In the genomic region with DNA sequence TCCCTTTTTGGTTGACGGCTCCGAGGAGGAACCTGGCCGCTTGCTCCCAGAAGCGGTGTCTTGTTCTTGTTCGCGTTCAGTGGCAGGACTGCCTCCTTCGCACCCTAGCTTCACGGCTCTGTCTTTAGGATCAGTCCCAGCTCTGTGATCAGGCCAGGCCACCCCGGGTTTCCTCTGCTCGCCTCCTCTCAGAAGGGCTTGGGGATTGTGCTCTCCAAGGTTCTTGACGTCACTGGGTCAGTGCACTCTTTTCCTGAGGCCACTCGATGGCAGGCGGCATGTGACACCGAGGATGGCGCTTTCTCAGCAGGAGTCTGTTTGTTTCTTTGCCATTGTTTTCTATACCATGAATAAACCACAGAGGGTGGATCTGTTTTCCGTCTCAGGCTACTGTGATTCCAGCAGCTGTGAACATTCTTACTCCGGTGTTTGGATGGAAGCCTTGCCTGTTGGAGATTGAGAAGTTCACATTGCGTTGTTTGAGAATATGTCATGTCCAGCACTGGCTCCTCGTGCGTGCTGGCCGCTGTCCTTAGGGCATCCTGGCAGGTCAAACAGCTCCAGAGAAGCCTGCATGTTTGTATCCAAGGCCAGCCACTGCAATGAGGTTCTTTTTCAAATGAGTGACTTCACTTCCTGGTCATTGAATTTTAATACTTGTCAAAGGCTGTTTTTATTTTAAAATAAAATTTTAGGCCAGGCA, we compare ENCODE assay signal across 22 cellular contexts. TPM values are rescaled to one million over a fixed set of nuclear protein-coding genes. Genes with fewer than 3 reads are reported as not detected.
DNase-seq lines count a peak whose midpoint lies in the region; ATAC-seq and TF ChIP-seq lines count a peak whose summit lies in the region.
"Had no signal": no experiment of that assay in that cellular context is flagged by ENCODE, and none has a peak within 500 bp of the region (broad histone marks: within the 10 kb centered on the region; RNA-seq: fewer than 3 reads in every experiment).

No MANE protein-coding gene starts in this region.

- H4K91ac ChIP-seq in IMR-90 (ENCODE audit: insufficient read depth, low read depth, low read length): no peak overlapping the region

- no peak overlapping the region for H2AK5ac ChIP-seq in IMR-90 (ENCODE audit: low read depth, low read length)

- no peaks in the 10 kb centered on the region for H3K79me2 ChIP-seq in osteoblast (ENCODE audit: insufficient read depth, low read length)

- no peak overlapping the region for H3K27ac Mint-ChIP-seq in activated naive CD4-positive, alpha-beta T cell treated with anti-CD3 and anti-CD28 coated beads, Interleukin-2, amount 10 ng/mL, durations not matched to agents 7 days and 5 days
- H3K27ac Mint-ChIP-seq: activated CD4-positive, alpha-beta T cell treated with anti-CD3 and anti-CD28 coated beads, Interleukin-2, amount 10 ng/mL, durations not matched to agents 7 days and 5 days; stimulated activated naive CD8-positive, alpha-beta T cell treated with anti-CD3 and anti-CD28 coated beads, Interleukin-15, Interleukin-2, amounts not matched to agents 100 ng/mL and 50 ng/mL, for 24 hours had no signal

- no peak overlapping the region for H3K18ac ChIP-seq in IMR-90 (ENCODE audit: low read depth, low read length)

- no peak overlapping the region for H2AFZ ChIP-seq in IMR-90 (replicated peaks; ENCODE audit: low read length, poor library complexity)
- H2AFZ ChIP-seq in osteoblast (ENCODE audit: low read length): no peak overlapping the region
- H2AFZ ChIP-seq: GM23248 had no signal

- H3K36me3 ChIP-seq in IMR-90 (ENCODE audit: control insufficient read depth, insufficient read depth, low read length) (no peaks in the 10 kb centered on the region), osteoblast (ENCODE audit: insufficient read depth, low read length) (no peaks in the 10 kb centered on the region)
- H3K36me3 ChIP-seq: transverse colon had no signal

- H3K4me1 ChIP-seq in IMR-90 (ENCODE audit: control insufficient read depth, insufficient read depth, low read length) (no peaks in the 10 kb centered on the region), osteoblast (ENCODE audit: insufficient read depth, low read length) (peaks cover under 1% of the 10 kb centered on the region)
- H3K4me1 ChIP-seq: transverse colon had no signal

- H3K9me1 ChIP-seq in IMR-90 (ENCODE audit: insufficient read depth, low read length): no peaks in the 10 kb centered on the region

- BruUV-seq in IMR-90 (replicated peaks; lab: Mats Ljungman, UMichigan): no TSS peak

- DNase-seq in IMR-90: no peak
- peak; percentile 86 for DNase-seq in NCI-H510A treated with DMSO at 0.1 percent for 48 hours (lab: John Stamatoyannopoulos, UW)
- peak; percentile 26 for DNase-seq in foreskin melanocyte
- peak; percentile 45 for DNase-seq in osteoblast (ENCODE audit: insufficient read length, low spot score, missing footprints)
- DNase-seq in kidney tubule cell (ENCODE audit: low spot score): no peak
- no peak for DNase-seq in NCI-H1092 treated with DMSO at 0.1 percent for 48 hours (lab: John Stamatoyannopoulos, UW)
- no peak for DNase-seq in activated naive CD4-positive, alpha-beta T cell treated with anti-CD3 and anti-CD28 coated beads, Interleukin-2, amount 10 ng/mL, durations not matched to agents 7 days and 5 days
- DNase-seq: activated CD4-positive, alpha-beta T cell treated with anti-CD3 and anti-CD28 coated beads, Interleukin-2, amount 10 ng/mL, durations not matched to agents 7 days and 5 days; activated gamma-delta T cell treated with Interleukin-2 at 50 U/mL for 16 hours; central memory CD4-positive, alpha-beta T cell; COR-L47; effector memory CD4-positive, alpha-beta T cell; EL; glutamatergic neuron; GM23248; NCI-H1436 treated with DMSO at 0.1 percent for 48 hours; SHP77; T-helper 1 cell; transverse colon had no signal

- ATAC-seq in IMR-90 (ENCODE audit: low read depth): no peak

- no peak overlapping the region for H3K56ac ChIP-seq in IMR-90 (ENCODE audit: extremely low read depth, insufficient read depth, low read length)

- H2BK120ac ChIP-seq in IMR-90 (ENCODE audit: low read depth, low read length): no peak overlapping the region

- H3K14ac ChIP-seq in IMR-90 (replicated peaks; ENCODE audit: low read depth, low read length): no peak overlapping the region

- no peak for TF ChIP-seq CTCF in IMR-90 (conservative IDR thresholded peaks at IDR 0.05; ENCODE audit: low read depth, low read length)
- TF ChIP-seq CTCF in osteoblast (IDR thresholded peaks at IDR 0.05; ENCODE audit: extremely low read depth, low read depth, low read length): no peak

- H2BK20ac ChIP-seq in IMR-90 (ENCODE audit: low read depth, low read length): no peak overlapping the region

- peak overlapping the region; percentile 29 for H2AK9ac ChIP-seq in IMR-90 (replicated peaks; ENCODE audit: low read depth, low read length, poor library complexity)

- H3K9me3 Mint-ChIP-seq in activated naive CD4-positive, alpha-beta T cell treated with anti-CD3 and anti-CD28 coated beads, Interleukin-2, amount 10 ng/mL, durations not matched to agents 7 days and 5 days: no peaks in the 10 kb centered on the region
- H3K9me3 Mint-ChIP-seq: activated CD4-positive, alpha-beta T cell treated with anti-CD3 and anti-CD28 coated beads, Interleukin-2, amount 10 ng/mL, durations not matched to agents 7 days and 5 days; stimulated activated naive CD8-positive, alpha-beta T cell treated with anti-CD3 and anti-CD28 coated beads, Interleukin-15, Interleukin-2, amounts not matched to agents 100 ng/mL and 50 ng/mL, for 24 hours had no signal

- no peak overlapping the region for H3K4me3 Mint-ChIP-seq in activated naive CD4-positive, alpha-beta T cell treated with anti-CD3 and anti-CD28 coated beads, Interleukin-2, amount 10 ng/mL, durations not matched to agents 7 days and 5 days
- H3K4me3 Mint-ChIP-seq: activated CD4-positive, alpha-beta T cell treated with anti-CD3 and anti-CD28 coated beads, Interleukin-2, amount 10 ng/mL, durations not matched to agents 7 days and 5 days; stimulated activated naive CD8-positive, alpha-beta T cell treated with anti-CD3 and anti-CD28 coated beads, Interleukin-15, Interleukin-2, amounts not matched to agents 100 ng/mL and 50 ng/mL, for 24 hours had no signal

- H3K27ac ChIP-seq in IMR-90 (ENCODE audit: insufficient read depth, low read length) (no peak overlapping the region), osteoblast (ENCODE audit: low read depth, low read length) (no peak overlapping the region)
- H3K27ac ChIP-seq: GM23248, skin epidermis, transverse colon had no signal

- H3K4me3 ChIP-seq in IMR-90 (ENCODE audit: insufficient read depth, low read depth, low read length): no peak overlapping the region
- H3K4me3 ChIP-seq in osteoblast (ENCODE audit: insufficient read depth, low read length): no peak overlapping the region
- H3K4me3 ChIP-seq: GM23248, skin epidermis, transverse colon had no signal

- no peak overlapping the region for H4K5ac ChIP-seq in IMR-90 (ENCODE audit: low read depth, low read length)

- no peak overlapping the region for H3K4ac ChIP-seq in IMR-90 (ENCODE audit: low read depth, low read length)

- H2BK5ac ChIP-seq in IMR-90 (ENCODE audit: low read depth, low read length, poor library complexity, severe bottlenecking): no peak overlapping the region

- in situ Hi-C loops in IMR-90 (cut with MboI; ENCODE audit: low sequenced_read_pairs): no loop called here

- TF ChIP-seq RAD21 in IMR-90 (IDR thresholded peaks at IDR 0.05; ENCODE audit: low read length): no peak

- H3K4me1 Mint-ChIP-seq in activated naive CD4-positive, alpha-beta T cell treated with anti-CD3 and anti-CD28 coated beads, Interleukin-2, amount 10 ng/mL, durations not matched to agents 7 days and 5 days: peaks cover 11% of the 10 kb centered on the region

- intact Hi-C loops in IMR-90 (cut with micrococcal nuclease): no loop called here

- H3K4me2 ChIP-seq in IMR-90 (ENCODE audit: low read depth, low read length) (no peak overlapping the region), osteoblast (ENCODE audit: insufficient read depth, low read length) (no peak overlapping the region)

- 44% methylated on average over 9 of the region's 21 CpGs; no CpG with 5 or more reads in 1 of the 2 experiments for WGBS in IMR-90 (ENCODE audit: extremely low coverage in 2 of 2, insufficient read length in 1 of 2), 2 experiments

- H4K8ac ChIP-seq in IMR-90 (ENCODE audit: low read depth in 2 of 2, low read length in 2 of 2): no peak overlapping the region

- no peaks in the 10 kb centered on the region for H3K36me3 Mint-ChIP-seq in activated naive CD4-positive, alpha-beta T cell treated with anti-CD3 and anti-CD28 coated beads, Interleukin-2, amount 10 ng/mL, durations not matched to agents 7 days and 5 days

- TF ChIP-seq POLR2A in IMR-90 (IDR thresholded peaks at IDR 0.05; ENCODE audit: low read depth, low read length): no peak

- H4K20me1 ChIP-seq in IMR-90 (ENCODE audit: insufficient read depth, low read length) (no peaks in the 10 kb centered on the region), osteoblast (ENCODE audit: insufficient read depth, low read length) (no peaks in the 10 kb centered on the region)

- no peaks in the 10 kb centered on the region for H3K79me1 ChIP-seq in IMR-90 (ENCODE audit: low read depth in 1 of 2, low read length in 2 of 2)

- peaks cover 53% of the 10 kb centered on the region for H3K27me3 Mint-ChIP-seq in activated naive CD4-positive, alpha-beta T cell treated with anti-CD3 and anti-CD28 coated beads, Interleukin-2, amount 10 ng/mL, durations not matched to agents 7 days and 5 days

- CTCF ChIA-PET in IMR-90 (lab: Yijun Ruan, JAX): no interaction called here
- CTCF ChIA-PET in activated naive CD4-positive, alpha-beta T cell treated with anti-CD3 and anti-CD28 coated beads, Interleukin-2, amount 10 ng/mL, durations not matched to agents 7 days and 5 days (lab: Charles Lee): no interaction called here

- POLR2A ChIA-PET in IMR-90 (lab: Charles Lee; ENCODE audit: unreplicated experiment): no interaction called here

- H3K9me3 ChIP-seq in IMR-90 (ENCODE audit: control insufficient read depth, insufficient read depth, low read length) (no peaks in the 10 kb centered on the region), osteoblast (ENCODE audit: low read depth, low read length) (no peaks in the 10 kb centered on the region)
- H3K9me3 ChIP-seq: transverse colon had no signal

- no peak overlapping the region for H3K23ac ChIP-seq in IMR-90 (ENCODE audit: low read depth, low read length)

- dilution Hi-C loops in IMR-90 (cut with HindIII; ENCODE audit: low sequenced_read_pairs, unreplicated experiment): no loop called here

- H2BK15ac ChIP-seq in IMR-90 (ENCODE audit: low read depth, low read length): no peak overlapping the region

- no peak overlapping the region for H3K9ac ChIP-seq in IMR-90 (ENCODE audit: low read depth, low read length)
- H3K9ac ChIP-seq: GM23248 had no signal

- peaks cover 14% of the 10 kb centered on the region for H3K27me3 ChIP-seq in IMR-90 (ENCODE audit: control insufficient read depth, insufficient read depth, low read length)
- H3K27me3 ChIP-seq in osteoblast (ENCODE audit: insufficient read depth, low read length): peaks cover 5% of the 10 kb centered on the region
- H3K27me3 ChIP-seq: transverse colon had no signal

TF ChIP-seq in IMR-90, 13 proteins besides CTCF, POLR2A, EP300 and RAD21 (continues in another document):
- TF ChIP-seq MAFK (IDR thresholded peaks at IDR 0.05; ENCODE audit: low read depth, low read length): no peak

RNA-seq across cellular contexts. Expression of a gene that starts 44.5 kb away (rescaled TPM):
- total RNA-seq in IMR-90 (2012; rRNA removed) (not detected in 2 replicates), osteoblast (under 0.01 and 0.59 TPM in 2 replicates)
- not detected in 2 replicates for polyA plus RNA-seq in IMR-90 (2012; rRNA removed)
- polyA plus RNA-seq in IMR-90 (2012; cell fraction: cytosol; rRNA removed): not detected in 2 replicates
- polyA plus RNA-seq in IMR-90 (2012; cell fraction: nucleus; rRNA removed; ENCODE audit: low replicate concordance): 0.18 and 0.37 TPM in 2 replicates
- total RNA-seq: GM23248, HT1080 had no signal
- polyA plus RNA-seq: GM23248 had no signal

Comparison
In these comparisons a context has a peak if more than half of its experiments do, and no peak if none do; other contexts are left out.
1. DNase-seq: peak in NCI-H510A treated with DMSO at 0.1 percent for 48 hours (single experiment), foreskin melanocyte (single experiment) and osteoblast (single experiment); none in IMR-90 (single experiment), kidney tubule cell (single experiment), NCI-H1092 treated with DMSO at 0.1 percent for 48 hours (single experiment) and activated naive CD4-positive, alpha-beta T cell treated with anti-CD3 and anti-CD28 coated beads, Interleukin-2, amount 10 ng/mL, durations not matched to agents 7 days and 5 days (single experiment).